ENCODE assay signal across 8 cellular contexts in the genomic region with DNA sequence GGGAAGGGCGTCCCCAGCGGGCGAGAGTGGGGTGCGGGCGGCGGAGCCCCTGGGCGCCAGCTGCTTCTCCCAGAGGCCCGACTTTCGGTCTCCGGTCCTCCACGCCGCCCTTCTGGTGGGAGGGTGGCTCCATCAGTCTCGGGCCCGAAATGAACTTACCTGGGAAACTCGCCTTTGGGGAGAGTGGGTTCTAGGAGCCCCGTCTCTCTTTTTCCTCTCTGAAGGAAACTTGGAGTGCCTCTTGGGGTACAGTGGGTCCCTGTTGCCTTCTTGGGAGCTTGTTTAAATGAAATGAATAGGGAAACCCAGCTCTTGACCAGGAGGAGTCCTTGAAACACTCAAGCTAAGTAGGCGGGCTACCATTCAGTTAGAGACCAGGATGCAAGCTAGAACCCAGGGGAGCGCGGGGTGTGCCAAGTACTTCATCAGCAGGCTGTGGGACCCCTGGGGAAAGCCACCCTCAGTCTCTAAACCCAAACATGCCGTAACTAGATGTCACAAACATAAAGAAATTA. TPM values are rescaled to one million over a fixed set of nuclear protein-coding genes. Genes with fewer than 3 reads are reported as not detected.
DNase-seq lines count a peak whose midpoint lies in the region; ATAC-seq and TF ChIP-seq lines count a peak whose summit lies in the region.

No MANE protein-coding gene starts in this region.

- no peak for ATAC-seq in activated B cell treated with CpG ODN at 0.5 μM for 24 hours (ENCODE audit: low read depth)
- no peak for ATAC-seq in HG03159 (IDR thresholded peaks at IDR 0.05; ENCODE audit: unreplicated experiment)
- ATAC-seq in HG03469 (IDR thresholded peaks at IDR 0.05; ENCODE audit: unreplicated experiment): no peak

- H3K4me3 ChIP-seq in iPS-15b (ENCODE audit: low read depth, low read length) (peak overlapping the region; percentile 62), subcutaneous abdominal adipose tissue (ENCODE audit: low read depth in 1 of 5, low read length in 5 of 5) (peak overlapping the region in 4 of 5 donors; percentile 67 to 80 (median 75))

- H3K27me3 Mint-ChIP-seq in T-helper 2 cell treated with Interferon-gamma antibody and Interleukin-4, amounts not matched to agents 5 μg/mL and 100 μg/mL, for 36 hours (ENCODE audit: low read depth): no peaks in the 10 kb centered on the region
- peaks cover 20% of the 10 kb centered on the region for H3K27me3 Mint-ChIP-seq in activated B cell treated with CpG ODN at 0.5 μM for 24 hours

- no peak overlapping the region for H3K9ac ChIP-seq in iPS-15b (ENCODE audit: low read depth, low read length)
- no peak overlapping the region for H3K9ac ChIP-seq in subcutaneous abdominal adipose tissue (ENCODE audit: low read length in 5 of 5)

- H3K4me1 ChIP-seq in iPS-15b (ENCODE audit: control insufficient read depth, insufficient read depth, low read length): peaks cover 3% of the 10 kb centered on the region
- H3K4me1 ChIP-seq in subcutaneous abdominal adipose tissue (ENCODE audit: control insufficient read depth in 5 of 5, insufficient read depth in 5 of 5, low read length in 5 of 5): peaks cover 3 to 18% (median 17%) of the 10 kb centered on the region in 5 donors

- H3K36me3 ChIP-seq in iPS-15b (ENCODE audit: control insufficient read depth, insufficient read depth, low read length) (no peaks in the 10 kb centered on the region), subcutaneous abdominal adipose tissue (ENCODE audit: control insufficient read depth in 5 of 5, insufficient read depth in 5 of 5, low read length in 5 of 5) (no peaks in the 10 kb centered on the region)

- CTCF ChIA-PET in activated B cell treated with CpG ODN at 0.5 μM for 24 hours (lab: Charles Lee): interaction anchor here (0.7 to 2.1 kb wide), 11 partner anchors 12 to 198 kb away, joined by 3 to 10 read pairs (median 4); partner anchors contain the start of genes COG5 and DUS4L

- intact Hi-C loops in activated B cell treated with CpG ODN at 0.5 μM for 24 hours (cut with micrococcal nuclease): loop anchor here (1.0 to 5.0 kb wide), 6 partner anchors 17 to 198 kb away; partner anchors contain the start of gene BCAP29

- no peak overlapping the region for H3K27ac ChIP-seq in subcutaneous abdominal adipose tissue (ENCODE audit: low read depth, low read length)

- H3K27ac Mint-ChIP-seq in T-helper 2 cell treated with Interferon-gamma antibody and Interleukin-4, amounts not matched to agents 5 μg/mL and 100 μg/mL, for 36 hours: no peak overlapping the region
- H3K27ac Mint-ChIP-seq in activated B cell treated with CpG ODN at 0.5 μM for 24 hours: no peak overlapping the region

- DNase-seq in T-helper 2 cell treated with Interferon-gamma antibody and Interleukin-4, amounts not matched to agents 5 μg/mL and 100 μg/mL, for 36 hours (ENCODE audit: low spot score): no peak
- no peak for DNase-seq in T-helper 2 cell
- no peak for DNase-seq in activated B cell treated with CpG ODN at 0.5 μM for 24 hours
- no peak for DNase-seq in AML-193 (lab: John Stamatoyannopoulos, UW)

- H3K9me3 Mint-ChIP-seq in T-helper 2 cell treated with Interferon-gamma antibody and Interleukin-4, amounts not matched to agents 5 μg/mL and 100 μg/mL, for 36 hours: no peaks in the 10 kb centered on the region
- no peaks in the 10 kb centered on the region for H3K9me3 Mint-ChIP-seq in activated B cell treated with CpG ODN at 0.5 μM for 24 hours

- POLR2A ChIA-PET in activated B cell treated with CpG ODN at 0.5 μM for 24 hours (lab: Charles Lee): interaction anchor here (0.8 to 2.9 kb wide), 3 partner anchors 23 to 98 kb away, joined by 3 to 32 read pairs (median 7); partner anchors contain the start of genes COG5 and DUS4L

- peak overlapping the region; percentile 93 for H3K4me3 Mint-ChIP-seq in T-helper 2 cell treated with Interferon-gamma antibody and Interleukin-4, amounts not matched to agents 5 μg/mL and 100 μg/mL, for 36 hours
- H3K4me3 Mint-ChIP-seq in activated B cell treated with CpG ODN at 0.5 μM for 24 hours: peak overlapping the region; percentile 88

- H3K4me1 Mint-ChIP-seq in T-helper 2 cell treated with Interferon-gamma antibody and Interleukin-4, amounts not matched to agents 5 μg/mL and 100 μg/mL, for 36 hours (ENCODE audit: low read depth): peaks cover 37% of the 10 kb centered on the region
- peaks cover 23% of the 10 kb centered on the region for H3K4me1 Mint-ChIP-seq in activated B cell treated with CpG ODN at 0.5 μM for 24 hours

- no peaks in the 10 kb centered on the region for H3K9me3 ChIP-seq in iPS-15b (ENCODE audit: control insufficient read depth, insufficient read depth, low read length)
- no peaks in the 10 kb centered on the region for H3K9me3 ChIP-seq in subcutaneous abdominal adipose tissue (ENCODE audit: control insufficient read depth in 5 of 5, low read length in 5 of 5)

- H3K27me3 ChIP-seq in iPS-15b (ENCODE audit: control insufficient read depth, insufficient read depth, low read length) (peaks cover 84% of the 10 kb centered on the region), subcutaneous abdominal adipose tissue (ENCODE audit: control insufficient read depth in 5 of 5, insufficient read depth in 4 of 5, low read length in 5 of 5) (peaks cover 21 to 28% (median 25%) of the 10 kb centered on the region in 5 donors)

- no peak for TF ChIP-seq CTCF in activated B cell treated with CpG ODN at 0.5 μM for 24 hours (IDR thresholded peaks at IDR 0.05)

- peaks cover 3% of the 10 kb centered on the region for H3K36me3 Mint-ChIP-seq in T-helper 2 cell treated with Interferon-gamma antibody and Interleukin-4, amounts not matched to agents 5 μg/mL and 100 μg/mL, for 36 hours (ENCODE audit: low read depth)
- no peaks in the 10 kb centered on the region for H3K36me3 Mint-ChIP-seq in activated B cell treated with CpG ODN at 0.5 μM for 24 hours (ENCODE audit: low read depth)

RNA-seq across cellular contexts. Expression of gene SLC26A4, which starts 1.3 kb away (rescaled TPM):
- total RNA-seq in activated B cell treated with CpG ODN at 0.5 μM for 24 hours: 0.05 and 0.13 TPM in 2 replicates
